Comparison of ENCODE assay signal across 19 cellular contexts in genomic region chr11:86513746-86514373, GRCh38.
DNase-seq lines count a peak whose midpoint lies in the region; ATAC-seq, FAIRE-seq and TF ChIP-seq lines count a peak whose summit lies in the region.
"Had no signal": no experiment of that assay in that cellular context is flagged by ENCODE, and none has a peak within 500 bp of the region (broad histone marks: within the 10 kb centered on the region; RNA-seq: fewer than 3 reads in every experiment).

No MANE protein-coding gene starts in this region.

- 90% methylated on average over 1 of the region's 1 CpG for WGBS in A549 (ENCODE audit: missing lambda C conversion rate)
- WGBS in mesenchymal stem cell, result 29% methylated on average over 1 of the region's 1 CpG

- no peaks in the 10 kb centered on the region for H3K9me3 Mint-ChIP-seq in GM23338
- no peaks in the 10 kb centered on the region for H3K9me3 Mint-ChIP-seq in activated naive CD8-positive, alpha-beta T cell treated with anti-CD3 and anti-CD28 coated beads, Interleukin-2, amount 50 U/mL, for 24 hours
- H3K9me3 Mint-ChIP-seq in activated CD4-positive, alpha-beta T cell treated with anti-CD3 and anti-CD28 coated beads, Interleukin-2, amount 10 ng/mL, durations not matched to agents 7 days and 5 days, result no peaks in the 10 kb centered on the region

- no peak for TF ChIP-seq POLR2A in A549 (IDR thresholded peaks at IDR 0.05; ENCODE audit: low read length)

- peak overlapping the region; percentile 64 for H2AK5ac ChIP-seq in mesenchymal stem cell (ENCODE audit: low read length, severe bottlenecking)

- H2BK12ac ChIP-seq in mesenchymal stem cell (ENCODE audit: low read length in 2 of 2), result peak overlapping the region in 1 of 2 experiments; percentile 57

- peaks cover 15% of the 10 kb centered on the region; the same call in 1 of the 2 replicates for H3K9me2 ChIP-seq in GM23338 (ENCODE audit: insufficient read depth)
- H3K9me2 ChIP-seq: SK-N-SH had no signal

- no peak overlapping the region for H3K4me2 ChIP-seq in A549
- H3K4me2 ChIP-seq in GM23338, result peak overlapping the region; percentile 53; the same call in 1 of the 2 replicates
- no peak overlapping the region for H3K4me2 ChIP-seq in mesenchymal stem cell (ENCODE audit: low read length, poor library complexity, severe bottlenecking)
- H3K4me2 ChIP-seq: SK-N-SH had no signal

- H3K27ac ChIP-seq in A549 (peak overlapping the region; percentile 9 to 31; a peak in 2 of 6 replicates), GM23338 (ENCODE audit: low read depth) (no peak overlapping the region), Panc1 (ENCODE audit: low read length) (peak overlapping the region; percentile 72), mesenchymal stem cell (ENCODE audit: low read length, poor library complexity, severe bottlenecking) (no peak overlapping the region)

- H3K27me3 ChIP-seq in GM23338 (ENCODE audit: insufficient read depth) (no peaks in the 10 kb centered on the region), Panc1 (ENCODE audit: control insufficient read depth, insufficient read depth, low read length) (no peaks in the 10 kb centered on the region), mesenchymal stem cell (ENCODE audit: control insufficient read depth in 1 of 2, insufficient read depth in 1 of 2, low read length in 2 of 2) (no peaks in the 10 kb centered on the region)

- H3K4me3 Mint-ChIP-seq in GM23338, result no peak overlapping the region
- H3K4me3 Mint-ChIP-seq in activated naive CD8-positive, alpha-beta T cell treated with anti-CD3 and anti-CD28 coated beads, Interleukin-2, amount 50 U/mL, for 24 hours, result no peak overlapping the region
- H3K4me3 Mint-ChIP-seq in activated CD4-positive, alpha-beta T cell treated with anti-CD3 and anti-CD28 coated beads, Interleukin-2, amount 10 ng/mL, durations not matched to agents 7 days and 5 days, result no peak overlapping the region

- FAIRE-seq in A549 (lab: Jason Lieb, UNC), result no peak
- FAIRE-seq: A204.1 had no signal

- intact Hi-C loops in Panc1 (cut with micrococcal nuclease; ENCODE audit: unreplicated experiment), result no loop called here

- H3K36me3 Mint-ChIP-seq in GM23338 (ENCODE audit: low read depth), result no peaks in the 10 kb centered on the region
- no peaks in the 10 kb centered on the region for H3K36me3 Mint-ChIP-seq in activated naive CD8-positive, alpha-beta T cell treated with anti-CD3 and anti-CD28 coated beads, Interleukin-2, amount 50 U/mL, for 24 hours (ENCODE audit: low read depth)
- no peaks in the 10 kb centered on the region for H3K36me3 Mint-ChIP-seq in activated CD4-positive, alpha-beta T cell treated with anti-CD3 and anti-CD28 coated beads, Interleukin-2, amount 10 ng/mL, durations not matched to agents 7 days and 5 days (ENCODE audit: low read depth)

- no peaks in the 10 kb centered on the region for H4K20me1 ChIP-seq in GM23338 (replicated peaks; ENCODE audit: insufficient read depth)

- H3K23ac ChIP-seq in mesenchymal stem cell (ENCODE audit: low read length in 2 of 2), result no peak overlapping the region

- no peak overlapping the region for H3K9ac ChIP-seq in mesenchymal stem cell (ENCODE audit: low read length)
- H3K9ac ChIP-seq: SK-N-SH had no signal

- H3K36me3 ChIP-seq in GM23338 (ENCODE audit: insufficient read depth) (0 out of 2 replicates have a peak, but pooled peaks cover 6% of the 10 kb centered on the region), Panc1 (ENCODE audit: control insufficient read depth, insufficient read depth, low read length) (no peaks in the 10 kb centered on the region), mesenchymal stem cell (ENCODE audit: control insufficient read depth in 1 of 2, insufficient read depth in 2 of 2, low read depth in 1 of 2, low read length in 2 of 2) (no peaks in the 10 kb centered on the region)
- H3K36me3 ChIP-seq: HAP-1 had no signal

- POLR2A ChIA-PET in A549 (lab: Yijun Ruan, JAX) (no interaction called here), Panc1 (lab: Charles Lee) (no interaction called here)
- POLR2A ChIA-PET in activated CD4-positive, alpha-beta T cell treated with anti-CD3 and anti-CD28 coated beads, Interleukin-2, amount 10 ng/mL, durations not matched to agents 7 days and 5 days (lab: Charles Lee), result no interaction called here

- H4K8ac ChIP-seq in mesenchymal stem cell (ENCODE audit: low read length), result no peak overlapping the region

- CTCF ChIA-PET in A549 (lab: Yijun Ruan, JAX), result interaction anchor here (1.2 kb wide), 1 partner anchor 30 kb away, joined by 3 read pairs; no protein-coding TSS in a partner anchor
- CTCF ChIA-PET in Panc1 (lab: Charles Lee), result interaction anchor here (1.3 kb wide), 1 partner anchor 57 kb away, joined by 3 read pairs; no protein-coding TSS in a partner anchor
- CTCF ChIA-PET in activated CD4-positive, alpha-beta T cell treated with anti-CD3 and anti-CD28 coated beads, Interleukin-2, amount 10 ng/mL, durations not matched to agents 7 days and 5 days (lab: Charles Lee), result interaction anchor here (0.5 kb wide), 1 partner anchor 950 kb away, joined by 4 read pairs; no protein-coding TSS in a partner anchor

- ATAC-seq in A549 (no peak), GM23338 (no peak), Panc1 (no peak)
- no peak for ATAC-seq in activated naive CD8-positive, alpha-beta T cell treated with anti-CD3 and anti-CD28 coated beads, Interleukin-2, amount 50 U/mL, for 24 hours

- H2BK15ac ChIP-seq in mesenchymal stem cell (ENCODE audit: low read depth, poor library complexity, severe bottlenecking), result no peak overlapping the region

- no peaks in the 10 kb centered on the region for H3K27me3 Mint-ChIP-seq in GM23338 (ENCODE audit: insufficient read depth, low read depth, poor library complexity)
- peaks cover 5% of the 10 kb centered on the region for H3K27me3 Mint-ChIP-seq in activated naive CD8-positive, alpha-beta T cell treated with anti-CD3 and anti-CD28 coated beads, Interleukin-2, amount 50 U/mL, for 24 hours
- no peaks in the 10 kb centered on the region for H3K27me3 Mint-ChIP-seq in activated CD4-positive, alpha-beta T cell treated with anti-CD3 and anti-CD28 coated beads, Interleukin-2, amount 10 ng/mL, durations not matched to agents 7 days and 5 days

- no peak overlapping the region for H2AFZ ChIP-seq in GM23338
- H2AFZ ChIP-seq in mesenchymal stem cell (ENCODE audit: low read depth, low read length), result no peak overlapping the region

- H3K14ac ChIP-seq in mesenchymal stem cell (ENCODE audit: low read length in 2 of 2), result peak overlapping the region in 1 of 2 experiments; percentile 21

- H2BK5ac ChIP-seq in mesenchymal stem cell (ENCODE audit: low read depth, low read length, poor library complexity, severe bottlenecking), result peak overlapping the region; percentile 59

- H3K79me1 ChIP-seq in mesenchymal stem cell (replicated peaks; ENCODE audit: low read length, poor library complexity, severe bottlenecking), result peaks cover 2% of the 10 kb centered on the region

- H3F3A ChIP-seq in GM23338 (replicated peaks; ENCODE audit: low read depth), result no peaks in the 10 kb centered on the region

- H3K79me2 ChIP-seq in GM23338 (replicated peaks; ENCODE audit: insufficient read depth), result no peaks in the 10 kb centered on the region

- H3K9me3 ChIP-seq in A549 (peaks cover 19% of the 10 kb centered on the region), Panc1 (ENCODE audit: control insufficient read depth, insufficient read depth, low read depth, low read length) (peaks cover 20% of the 10 kb centered on the region; the same call in 1 of the 2 replicates), mesenchymal stem cell (ENCODE audit: control insufficient read depth, low read length) (peaks cover 4% of the 10 kb centered on the region)
- H3K9me3 ChIP-seq: HAP-1 had no signal

- TF ChIP-seq RAD21 in A549 (conservative IDR thresholded peaks at IDR 0.05 in 1 of 2, IDR thresholded peaks at IDR 0.05 in 1 of 2), result no peak

- peak overlapping the region in 1 of 2 experiments; percentile 53 for H3K4ac ChIP-seq in mesenchymal stem cell (ENCODE audit: low read depth in 1 of 2, low read length in 2 of 2)

- H3K18ac ChIP-seq in mesenchymal stem cell (ENCODE audit: low read depth in 1 of 2, low read length in 2 of 2), result peak overlapping the region in 1 of 2 experiments; percentile 43

- H4K91ac ChIP-seq in mesenchymal stem cell (ENCODE audit: low read length), result no peak overlapping the region

- in situ Hi-C loops in Panc1 (cut with HindIII; ENCODE audit: low pct_unique_long_range_greater_than_20kb, low sequenced_read_pairs), result no loop called here

- no TSS peak for BruUV-seq in Panc1 (replicated peaks; lab: Mats Ljungman, UMichigan)

- H3K4me1 ChIP-seq in A549 (peaks cover 70% of the 10 kb centered on the region), GM23338 (ENCODE audit: insufficient read depth) (peaks cover 22% of the 10 kb centered on the region), Panc1 (ENCODE audit: control insufficient read depth, insufficient read depth, low read length) (peaks cover 56% of the 10 kb centered on the region), mesenchymal stem cell (ENCODE audit: control insufficient read depth, insufficient read depth, low read depth, low read length) (peaks cover 8% of the 10 kb centered on the region)
- H3K4me1 ChIP-seq: HAP-1 had no signal

- no peak overlapping the region for H3K4me3 ChIP-seq in A549
- H3K4me3 ChIP-seq in GM23338, result no peak overlapping the region
- H3K4me3 ChIP-seq in Panc1 (ENCODE audit: low read depth in 2 of 2, low read length in 2 of 2), result no peak overlapping the region
- no peak overlapping the region for H3K4me3 ChIP-seq in mesenchymal stem cell (ENCODE audit: insufficient read depth in 1 of 2, low read depth in 1 of 2, low read length in 2 of 2)
- H3K4me3 ChIP-seq: HAP-1 had no signal

- no peak for TF ChIP-seq EP300 in A549 (IDR thresholded peaks at IDR 0.05)

- peaks cover 9% of the 10 kb centered on the region for H3K4me1 Mint-ChIP-seq in GM23338
- peaks cover 2% of the 10 kb centered on the region for H3K4me1 Mint-ChIP-seq in activated naive CD8-positive, alpha-beta T cell treated with anti-CD3 and anti-CD28 coated beads, Interleukin-2, amount 50 U/mL, for 24 hours
- no peaks in the 10 kb centered on the region for H3K4me1 Mint-ChIP-seq in activated CD4-positive, alpha-beta T cell treated with anti-CD3 and anti-CD28 coated beads, Interleukin-2, amount 10 ng/mL, durations not matched to agents 7 days and 5 days

- no peak overlapping the region for H3K27ac Mint-ChIP-seq in GM23338
- no peak overlapping the region for H3K27ac Mint-ChIP-seq in activated naive CD8-positive, alpha-beta T cell treated with anti-CD3 and anti-CD28 coated beads, Interleukin-2, amount 50 U/mL, for 24 hours
- no peak overlapping the region for H3K27ac Mint-ChIP-seq in activated CD4-positive, alpha-beta T cell treated with anti-CD3 and anti-CD28 coated beads, Interleukin-2, amount 10 ng/mL, durations not matched to agents 7 days and 5 days

- DNase-seq in A549 (ENCODE audit: low read depth in 1 of 2, low spot score in 1 of 2) (no peak), GM23338 (ENCODE audit: low spot score) (no peak), Panc1 (ENCODE audit: low read depth, low spot score) (no peak), mesenchymal stem cell (no peak), GM03348 (ENCODE audit: low spot score) (no peak)
- no peak for DNase-seq in activated naive CD8-positive, alpha-beta T cell treated with anti-CD3 and anti-CD28 coated beads, Interleukin-2, amount 50 U/mL, for 24 hours
- DNase-seq in activated T-cell treated with anti-CD3 and anti-CD28 coated beads, Interleukin-2, amount 50 U/mL, for 48 hours, result no peak
- DNase-seq in activated CD4-positive, alpha-beta T cell treated with anti-CD3 and anti-CD28 coated beads, Interleukin-2, amount 10 ng/mL, durations not matched to agents 7 days and 5 days, result no peak
- DNase-seq: C1 segment of cervical spinal cord, DND-41, GF-D8, NCI-H1436, NCI-H2029 treated with DMSO at 0.1 percent for 48 hours, NCI-H2171 treated with DMSO at 0.1 percent for 48 hours, NCI-H748 treated with DMSO at 0.1 percent for 48 hours, SHP77, SK-N-SH had no signal

- H2BK120ac ChIP-seq in mesenchymal stem cell (ENCODE audit: low read depth, low read length), result no peak overlapping the region

- TF ChIP-seq CTCF in A549 (IDR thresholded peaks at IDR 0.05) (no peak), GM23338 (conservative IDR thresholded peaks at IDR 0.05; ENCODE audit: low read depth in 2 of 2) (no peak), Panc1 (IDR thresholded peaks at IDR 0.05) (no peak)

Comparison
In these comparisons a context has a peak if more than half of its experiments do, and no peak if none do; other contexts are left out.
1. H3K27ac ChIP-seq: peak in A549 (2 of 2) and Panc1 (single experiment); none in GM23338 (single experiment) and mesenchymal stem cell (single experiment).